In genomic region chr3:195682104-195682742, GRCh38 we compare ENCODE assay signal across 1 cellular context. TPM values are rescaled to one million over a fixed set of nuclear protein-coding genes. Genes with fewer than 3 reads are reported as not detected.
"Had no signal": no experiment of that assay in that cellular context is flagged by ENCODE, and none has a peak within 500 bp of the region (broad histone marks: within the 10 kb centered on the region; RNA-seq: fewer than 3 reads in every experiment).

No MANE protein-coding gene starts in this region.

RNA-seq across cellular contexts. Expression of gene MUC20, which starts 38.6 kb away (rescaled TPM):
- total RNA-seq: glomerular endothelial cell had no signal
